Comparison of ENCODE assay signal across 8 cellular contexts in genomic region chr2:67650292-67651133, GRCh38.
DNase-seq lines count a peak whose midpoint lies in the region; ATAC-seq and TF ChIP-seq lines count a peak whose summit lies in the region.

No MANE protein-coding gene starts in this region.

- DNase-seq in ELR (ENCODE audit: low read depth): peak; percentile 90
- peak; percentile 17 for DNase-seq in HuH-7.5 (ENCODE audit: low spot score)
- DNase-seq in T1000 (lab: John Stamatoyannopoulos, UW): peak; percentile 75
- DNase-seq in foreskin fibroblast: peak; percentile 94 to 96
- DNase-seq in neural progenitor cell (ENCODE audit: low spot score): peak; percentile 80

- H3K4me1 ChIP-seq in neural progenitor cell: peaks cover 20% of the 10 kb centered on the region

- H3F3A ChIP-seq in neural progenitor cell (ENCODE audit: low read depth): peaks cover 14% of the 10 kb centered on the region

- H3K27ac ChIP-seq in neural progenitor cell: no peak overlapping the region

- H3K27me3 ChIP-seq in neural progenitor cell: no peaks in the 10 kb centered on the region

- peak overlapping the region; percentile 81 for H2AFZ ChIP-seq in neural progenitor cell (replicated peaks)

- no peak overlapping the region for H3K4me3 ChIP-seq in foreskin fibroblast (ENCODE audit: low read depth in 1 of 2, low read length in 2 of 2)
- no peak overlapping the region for H3K4me3 ChIP-seq in neural progenitor cell

- no peaks in the 10 kb centered on the region for H4K20me1 ChIP-seq in neural progenitor cell (ENCODE audit: low read depth)

- no peak for ATAC-seq in GM18511 (IDR thresholded peaks at IDR 0.05; ENCODE audit: unreplicated experiment)
- no peak for ATAC-seq in GM19455 (IDR thresholded peaks at IDR 0.05; ENCODE audit: unreplicated experiment)
- no peak for ATAC-seq in HG03442 (IDR thresholded peaks at IDR 0.05; ENCODE audit: unreplicated experiment)

- peak overlapping the region; percentile 42 for H3K4me2 ChIP-seq in neural progenitor cell

- no peak overlapping the region for H3K9ac ChIP-seq in neural progenitor cell

- no peak overlapping the region for H3K27ac Mint-ChIP-seq in neural progenitor cell

- H3K36me3 Mint-ChIP-seq in neural progenitor cell: no peaks in the 10 kb centered on the region

- TF ChIP-seq CTCF in foreskin fibroblast (IDR thresholded peaks at IDR 0.05; ENCODE audit: low read depth, low read length) (peak; percentile 90), neural progenitor cell (IDR thresholded peaks at IDR 0.05) (peak; percentile 78)

- H3K27me3 Mint-ChIP-seq in neural progenitor cell (ENCODE audit: insufficient read depth, low read depth): peaks cover 3% of the 10 kb centered on the region

- no peak overlapping the region for H3K4me3 Mint-ChIP-seq in neural progenitor cell

- H3K9me3 Mint-ChIP-seq in neural progenitor cell: no peaks in the 10 kb centered on the region

- peaks cover 19% of the 10 kb centered on the region for H3K4me1 Mint-ChIP-seq in neural progenitor cell

- no peaks in the 10 kb centered on the region for H3K36me3 ChIP-seq in neural progenitor cell

- no peaks in the 10 kb centered on the region for H3K9me3 ChIP-seq in neural progenitor cell (ENCODE audit: low read depth)

- no peaks in the 10 kb centered on the region for H3K79me2 ChIP-seq in neural progenitor cell (ENCODE audit: low read depth)

Comparison
In these comparisons a context has a peak if more than half of its experiments do, and no peak if none do; other contexts are left out.
1. DNase-seq: peak in every context shown above with its lines; median percentile 95 in foreskin fibroblast; 90 in ELR; 80 in neural progenitor cell; 75 in T1000; 17 in HuH-7.5.